ENCODE assay signal across 1 cellular context in genomic region chr1:43348809-43349593, GRCh38.
A peak's percentile ranks its signal among the peaks of the same experiment; 100 is the strongest.
TF ChIP-seq lines count a peak whose summit lies in the region.

No MANE protein-coding gene starts in this region.

TF ChIP-seq in HepG2, 621 proteins besides CTCF, POLR2A, EP300 and RAD21 (continued from another document and continues in another):
- TF ChIP-seq AHDC1 (CRISPR knock-in tag; IDR thresholded peaks at IDR 0.05; ENCODE audit: borderline replicate concordance) = peak; percentile 5; the same call in 1 of the 2 replicates
- 0 out of 2 replicates have a peak, but pooled peaks have one; percentile 63 for TF ChIP-seq AKAP8 (CRISPR knock-in tag; IDR thresholded peaks at IDR 0.05)
- peak; percentile 4; the same call in 1 of the 2 replicates for TF ChIP-seq ZNF318 (CRISPR knock-in tag; IDR thresholded peaks at IDR 0.05)
- TF ChIP-seq FOXP1 (IDR thresholded peaks at IDR 0.05) = no peak
- TF ChIP-seq FOXP1 (CRISPR knock-in tag; IDR thresholded peaks at IDR 0.05) = peak; percentile 20; the same call in 1 of the 2 replicates
- TF ChIP-seq HNF4A (CRISPR knock-in tag; IDR thresholded peaks at IDR 0.05) = peak; percentile 46
- TF ChIP-seq CREB1 (IDR thresholded peaks at IDR 0.05) = peak; percentile 62; the same call in 1 of the 2 replicates
- peak; percentile 84 for TF ChIP-seq CREB1 (CRISPR knock-in tag; IDR thresholded peaks at IDR 0.05)
- TF ChIP-seq MAZ (IDR thresholded peaks at IDR 0.05; ENCODE audit: borderline replicate concordance, low read depth, low read length) = 0 out of 2 replicates have a peak, but pooled peaks have one; percentile 35
- peak; percentile 88 for TF ChIP-seq MAZ (CRISPR knock-in tag; IDR thresholded peaks at IDR 0.05; ENCODE audit: low read depth)
- TF ChIP-seq RFXANK (CRISPR knock-in tag; IDR thresholded peaks at IDR 0.05) = no peak
- TF ChIP-seq MIXL1 (CRISPR knock-in tag; IDR thresholded peaks at IDR 0.05) = no peak
- TF ChIP-seq PRDM15 (CRISPR knock-in tag; IDR thresholded peaks at IDR 0.05) = no peak
- peak; percentile 60; the same call in 1 of the 2 replicates for TF ChIP-seq NR2F6 (IDR thresholded peaks at IDR 0.05)
- TF ChIP-seq NR2F6 (CRISPR knock-in tag; IDR thresholded peaks at IDR 0.05) = peak; percentile 48; the same call in 1 of the 2 replicates
- peak; percentile 65; the same call in 1 of the 2 replicates for TF ChIP-seq E2F1 (CRISPR knock-in tag; IDR thresholded peaks at IDR 0.05)
- TF ChIP-seq ARID2 (CRISPR knock-in tag; IDR thresholded peaks at IDR 0.05; ENCODE audit: borderline replicate concordance) = 0 out of 2 replicates have a peak, but pooled peaks have one; percentile 27
- no peak for TF ChIP-seq DPF2 (CRISPR knock-in tag; IDR thresholded peaks at IDR 0.05; ENCODE audit: borderline replicate concordance, low read depth)
- TF ChIP-seq ZNF567 (CRISPR knock-in tag; IDR thresholded peaks at IDR 0.05; ENCODE audit: borderline replicate concordance) = peak; percentile 60; the same call in 1 of the 2 replicates
- TF ChIP-seq ZNF747 (CRISPR knock-in tag; IDR thresholded peaks at IDR 0.05; ENCODE audit: borderline replicate concordance) = no peak
- TF ChIP-seq ETS1 (CRISPR knock-in tag; IDR thresholded peaks at IDR 0.05) = peak; percentile 83; the same call in 1 of the 2 replicates
- no peak for TF ChIP-seq RFX5 (IDR thresholded peaks at IDR 0.05; ENCODE audit: low read depth, low read length)
- 0 out of 2 replicates have a peak, but pooled peaks have one; percentile 70 for TF ChIP-seq STAT6 (CRISPR knock-in tag; IDR thresholded peaks at IDR 0.05; ENCODE audit: borderline replicate concordance)
- TF ChIP-seq NR2C2 (CRISPR knock-in tag; IDR thresholded peaks at IDR 0.05; ENCODE audit: borderline replicate concordance) = peak; percentile 28; the same call in 1 of the 2 replicates
- TF ChIP-seq ZFP91 (CRISPR knock-in tag; IDR thresholded peaks at IDR 0.05; ENCODE audit: borderline replicate concordance) = peak; percentile 90; the same call in 1 of the 2 replicates
- peak; percentile 67 for TF ChIP-seq TAF1 (CRISPR knock-in tag; IDR thresholded peaks at IDR 0.05)
